Comparison of ENCODE assay signal across 8 cellular contexts in genomic region chr20:50957798-50958732, GRCh38. TPM values are rescaled to one million over a fixed set of nuclear protein-coding genes. Genes with fewer than 3 reads are reported as not detected.
DNase-seq lines count a peak whose midpoint lies in the region; ATAC-seq and TF ChIP-seq lines count a peak whose summit lies in the region.

TSS of gene DPM1 (minus strand) at chr20:50958532. CDS start at chr20:50958523, 9 bp downstream.

- peak within 1 kb of the TSS; percentile 87 for H2AFZ ChIP-seq in PC-9

- peaks cover 58% of the 10 kb centered on the region for H3K4me1 Mint-ChIP-seq in activated T-cell treated with anti-CD3 and anti-CD28 coated beads, Interleukin-2, amount 50 U/mL, for 4 hours (ENCODE audit: low read depth)

- peaks cover 86% of the 10 kb centered on the region for H3K79me2 ChIP-seq in PC-9 (ENCODE audit: low read depth)

- POLR2A ChIA-PET in PC-9 (lab: Charles Lee; ENCODE audit: unreplicated experiment), result interaction anchor here (0.6 to 1.7 kb wide), 7 partner anchors 16 to 552 kb away, joined by 3 to 14 read pairs (median 4); partner anchors contain the start of gene ADNP

- peak; percentile 99 for DNase-seq in DMS114 treated with DMSO at 0.1 percent for 48 hours (lab: John Stamatoyannopoulos, UW; ENCODE audit: unreplicated experiment)
- DNase-seq in PC-9, result peak in 1 of 2 experiments; percentile 87
- peak; percentile 80 for DNase-seq in activated T-cell treated with anti-CD3 and anti-CD28 coated beads, Interleukin-2, amount 50 U/mL, for 4 hours
- no peak for DNase-seq in esophagus squamous epithelium (lab: John Stamatoyannopoulos, UW)
- DNase-seq in myocyte (ENCODE audit: low read depth), result peak; percentile 94
- DNase-seq in stimulated activated CD8-positive, alpha-beta memory T cell treated with anti-CD3 and anti-CD28 coated beads, Interleukin-7, amount 100 ng/mL, for 48 hours (ENCODE audit: extremely low read depth in 1 of 2, low read depth in 1 of 2), result peak; percentile 55 to 75

- CTCF ChIA-PET in PC-9 (lab: Charles Lee), result interaction anchor here (0.7 to 1.9 kb wide), 4 partner anchors 26 to 165 kb away, joined by 4 to 8 read pairs (median 5); partner anchors contain the start of genes ADNP and BCAS4

- no peaks in the 10 kb centered on the region for H3K9me2 ChIP-seq in PC-9 (ENCODE audit: insufficient read depth)

- BruUV-seq in PC-9 (replicated peaks; lab: Mats Ljungman, UMichigan), result TSS peak; percentile 38

- peak in 3 of 4 donors; percentile 54 to 83 (median 70) for TF ChIP-seq POLR2A in esophagus squamous epithelium (IDR thresholded peaks at IDR 0.05)

- 0 to 1% methylated on average over 38 to 42 of the region's 54 CpGs for WGBS in esophagus squamous epithelium, 2 donors

- H3K27me3 Mint-ChIP-seq in activated T-cell treated with anti-CD3 and anti-CD28 coated beads, Interleukin-2, amount 50 U/mL, for 4 hours (ENCODE audit: low read depth), result no peaks in the 10 kb centered on the region

- peaks cover 38% of the 10 kb centered on the region for H3K4me1 ChIP-seq in PC-9 (replicated peaks; ENCODE audit: insufficient read depth)
- H3K4me1 ChIP-seq in esophagus squamous epithelium, result peaks cover 19 to 63% (median 31%) of the 10 kb centered on the region in 3 donors

- H3K27me3 ChIP-seq in PC-9 (ENCODE audit: insufficient read depth, low read depth) (no peaks in the 10 kb centered on the region), esophagus squamous epithelium (no peaks in the 10 kb centered on the region)

- H3F3A ChIP-seq in PC-9 (ENCODE audit: insufficient read depth, low read depth), result peaks cover 14% of the 10 kb centered on the region

- peak within 1 kb of the TSS; percentile 97 for H3K4me3 Mint-ChIP-seq in activated T-cell treated with anti-CD3 and anti-CD28 coated beads, Interleukin-2, amount 50 U/mL, for 4 hours

- TF ChIP-seq CTCF in PC-9 (conservative IDR thresholded peaks at IDR 0.05) (no peak), esophagus squamous epithelium (IDR thresholded peaks at IDR 0.05) (peak in 1 of 6 experiments; percentile 5)

- H4K20me1 ChIP-seq in PC-9 (ENCODE audit: insufficient read depth), result peaks cover 63% of the 10 kb centered on the region

- intact Hi-C loops in PC-9 (cut with micrococcal nuclease; ENCODE audit: unreplicated experiment), result loop anchor here (2.0 kb wide), 1 partner anchor 27 kb away; the partner anchor contains the start of gene ADNP
- intact Hi-C loops in esophagus squamous epithelium (cut with DNase I), result no loop called here

- H3K4me3 ChIP-seq in PC-9, result peak within 1 kb of the TSS; percentile 93
- H3K4me3 ChIP-seq in esophagus squamous epithelium, result peak within 1 kb of the TSS; percentile 70 to 97 (median 89)

- H3K27ac ChIP-seq in PC-9 (peak within 1 kb of the TSS; percentile 83), esophagus squamous epithelium (peak within 1 kb of the TSS; percentile 91 to 93 (median 92))

- no peak for TF ChIP-seq RAD21 in Ishikawa (IDR thresholded peaks at IDR 0.05; ENCODE audit: low read depth)

- H3K9me3 ChIP-seq in PC-9 (ENCODE audit: insufficient read depth, low read depth) (no peaks in the 10 kb centered on the region; the same call in 1 of the 2 replicates), esophagus squamous epithelium (no peaks in the 10 kb centered on the region)

- ATAC-seq in GM21529 (IDR thresholded peaks at IDR 0.05; ENCODE audit: unreplicated experiment), result peak; percentile 80
- peak; percentile 87 to 88 for ATAC-seq in activated T-cell treated with anti-CD3 and anti-CD28 coated beads, Interleukin-2, amount 50 U/mL, for 4 hours

- peaks cover 19% of the 10 kb centered on the region for H3K36me3 Mint-ChIP-seq in activated T-cell treated with anti-CD3 and anti-CD28 coated beads, Interleukin-2, amount 50 U/mL, for 4 hours (ENCODE audit: insufficient read depth)

- peak within 1 kb of the TSS; percentile 99 for H3K4me2 ChIP-seq in PC-9

- TF ChIP-seq EP300 in Ishikawa (IDR thresholded peaks at IDR 0.05; ENCODE audit: borderline replicate concordance), result no peak

- no peaks in the 10 kb centered on the region for H3K9me3 Mint-ChIP-seq in activated T-cell treated with anti-CD3 and anti-CD28 coated beads, Interleukin-2, amount 50 U/mL, for 4 hours

- H3K36me3 ChIP-seq in PC-9 (ENCODE audit: low read depth), result peaks cover 40% of the 10 kb centered on the region
- peaks cover 0 to 51% (median 3%) of the 10 kb centered on the region in 3 donors for H3K36me3 ChIP-seq in esophagus squamous epithelium

TF ChIP-seq in Ishikawa, 13 proteins besides CTCF, POLR2A, EP300 and RAD21:
- TF ChIP-seq MAX (IDR thresholded peaks at IDR 0.05), result peak; percentile 73
- TF ChIP-seq REST (IDR thresholded peaks at IDR 0.05; ENCODE audit: low read depth), result 0 out of 2 replicates have a peak, but pooled peaks have one; percentile 24
- peak; percentile 78 for TF ChIP-seq CREB1 (IDR thresholded peaks at IDR 0.05; ENCODE audit: low read depth)
- TF ChIP-seq USF1 (IDR thresholded peaks at IDR 0.05), result no peak
- TF ChIP-seq CEBPB (IDR thresholded peaks at IDR 0.05), result no peak
- no peak for TF ChIP-seq TEAD4 (IDR thresholded peaks at IDR 0.05)
- TF ChIP-seq TCF12 (IDR thresholded peaks at IDR 0.05; ENCODE audit: low read depth), result no peak
- TF ChIP-seq TAF1 (IDR thresholded peaks at IDR 0.05; ENCODE audit: low read depth), result peak; percentile 99
- TF ChIP-seq ZBTB7A (IDR thresholded peaks at IDR 0.05; ENCODE audit: low read depth), result no peak
- no peak for TF ChIP-seq FOXM1 (IDR thresholded peaks at IDR 0.05; ENCODE audit: borderline replicate concordance, low read depth)
- TF ChIP-seq NFIC (IDR thresholded peaks at IDR 0.05), result no peak
- no peak for TF ChIP-seq EGR1 (IDR thresholded peaks at IDR 0.05)
- TF ChIP-seq YY1 (IDR thresholded peaks at IDR 0.05; ENCODE audit: low read depth), result peak; percentile 85

RNA-seq across cellular contexts. Expression of gene DPM1, which starts in this region (rescaled TPM):
- total RNA-seq in PC-9 (2021), result 39.1 and 70.7 TPM in 2 replicates
- total RNA-seq in activated T-cell treated with anti-CD3 and anti-CD28 coated beads, Interleukin-2, amount 50 U/mL, for 4 hours, result 10 to 100 TPM; 66.4 to 73.4 (median 70.9) TPM
- 10 to 100 TPM; 28.7 to 62.0 (median 57.0) TPM for total RNA-seq in esophagus squamous epithelium
- total RNA-seq in myocyte, result 64.1 and 80.0 TPM in 2 replicates
- polyA plus RNA-seq in myocyte (2012), result 40.0 TPM
